ENCODE assay signal across 10 cellular contexts in genomic region chr11:21625982-21626381, GRCh38.
DNase-seq lines count a peak whose midpoint lies in the region; ATAC-seq and TF ChIP-seq lines count a peak whose summit lies in the region.
"Had no signal": no experiment of that assay in that cellular context is flagged by ENCODE, and none has a peak within 500 bp of the region (broad histone marks: within the 10 kb centered on the region; RNA-seq: fewer than 3 reads in every experiment).

No MANE protein-coding gene starts in this region.

- TF ChIP-seq POLR2A in Peyer's patch (IDR thresholded peaks at IDR 0.05): no peak

- H3K4me1 ChIP-seq in SJCRH30 (peaks cover 11% of the 10 kb centered on the region), Peyer's patch (no peaks in the 10 kb centered on the region)

- H3K27ac ChIP-seq in SJCRH30: no peak overlapping the region
- no peak overlapping the region for H3K27ac ChIP-seq in Peyer's patch
- H3K27ac ChIP-seq: ovary had no signal

- ATAC-seq in GM18511 (IDR thresholded peaks at IDR 0.05; ENCODE audit: unreplicated experiment) (peak; percentile 62), HG03432 (IDR thresholded peaks at IDR 0.05; ENCODE audit: unreplicated experiment) (peak; percentile 61)

- no peaks in the 10 kb centered on the region for H3K36me3 ChIP-seq in SJCRH30
- H3K36me3 ChIP-seq in Peyer's patch: no peaks in the 10 kb centered on the region
- H3K36me3 ChIP-seq: ovary had no signal

- DNase-seq in SJCRH30 (peak; percentile 67 to 72), medulla oblongata (ENCODE audit: extremely low spot score) (peak; percentile 74), NCI-H2196 (lab: John Stamatoyannopoulos, UW; ENCODE audit: unreplicated experiment) (no peak), Peyer's patch (no peak), kidney glomerular epithelial cell (lab: John Stamatoyannopoulos, UW) (no peak)
- no peak for DNase-seq in stimulated activated naive CD4-positive, alpha-beta T cell (lab: John Stamatoyannopoulos, UW)
- DNase-seq: activated naive CD8-positive, alpha-beta T cell treated with anti-CD3 and anti-CD28 coated beads, Interleukin-2, amount 10 ng/mL, durations not matched to agents 7 days and 5 days; ovary had no signal

- no peaks in the 10 kb centered on the region for H3K27me3 ChIP-seq in SJCRH30
- no peaks in the 10 kb centered on the region for H3K27me3 ChIP-seq in Peyer's patch
- H3K27me3 ChIP-seq: ovary had no signal

- no peak for TF ChIP-seq CTCF in Peyer's patch (IDR thresholded peaks at IDR 0.05)

- H3K9me3 ChIP-seq in SJCRH30 (replicated peaks): no peaks in the 10 kb centered on the region
- no peaks in the 10 kb centered on the region for H3K9me3 ChIP-seq in Peyer's patch
- H3K9me3 ChIP-seq: ovary had no signal

- H3K4me3 ChIP-seq in SJCRH30 (no peak overlapping the region), Peyer's patch (no peak overlapping the region)
- H3K4me3 ChIP-seq: ovary had no signal

Comparison
In these comparisons a context has a peak if more than half of its experiments do, and no peak if none do; other contexts are left out.
1. DNase-seq: peak in SJCRH30 (2 of 2) and medulla oblongata (single experiment); none in NCI-H2196 (single experiment), Peyer's patch (0 of 3), stimulated activated naive CD4-positive, alpha-beta T cell (0 of 6) and kidney glomerular epithelial cell (single experiment).